ENCODE assay signal across 13 cellular contexts in the genomic region with DNA sequence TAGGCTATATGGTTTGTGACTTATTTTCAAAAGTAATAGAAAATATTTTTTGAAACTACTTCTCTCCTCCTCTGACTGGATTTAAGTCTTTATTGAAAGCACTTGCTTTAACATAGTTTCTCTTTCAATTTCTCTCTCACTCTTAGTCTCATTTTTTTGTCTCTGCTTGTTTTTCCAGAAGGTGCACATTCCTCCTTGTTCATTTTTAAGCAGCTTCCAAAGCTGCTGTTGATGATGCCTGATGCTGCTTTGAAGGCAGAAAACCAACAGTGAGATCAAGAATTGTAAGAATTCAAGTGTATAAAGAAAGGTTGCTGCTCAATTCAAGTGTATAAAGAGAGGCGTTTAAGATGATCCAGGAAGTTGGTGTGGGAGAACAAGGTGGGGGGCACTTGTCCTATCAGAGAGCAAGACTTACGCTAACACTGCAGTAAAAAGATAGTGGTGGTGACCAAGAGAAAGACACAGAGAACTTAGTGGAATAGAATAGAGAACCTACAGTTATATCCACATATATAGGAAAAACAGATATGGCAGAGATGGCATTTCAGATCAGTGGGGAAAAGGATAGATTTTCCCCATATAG. TPM values are rescaled to one million over a fixed set of nuclear protein-coding genes. Genes with fewer than 3 reads are reported as not detected.
A peak's percentile ranks its signal among the peaks of the same experiment; 100 is the strongest.
DNase-seq lines count a peak whose midpoint lies in the region; ATAC-seq, FAIRE-seq and TF ChIP-seq lines count a peak whose summit lies in the region.
"Had no signal": no experiment of that assay in that cellular context is flagged by ENCODE, and none has a peak within 500 bp of the region (broad histone marks: within the 10 kb centered on the region; RNA-seq: fewer than 3 reads in every experiment).

No MANE protein-coding gene starts in this region.

- peak; percentile 69 for FAIRE-seq in GM12891 (lab: Jason Lieb, UNC)
- FAIRE-seq: RCC 7860 had no signal

- no peaks in the 10 kb centered on the region for H3K9me2 ChIP-seq in GM23248 (ENCODE audit: insufficient read depth)

- H2AFZ ChIP-seq in GM23248 = no peak overlapping the region

- POLR2A ChIA-PET in HEK293T (lab: Yijun Ruan, JAX) = no interaction called here

- H3K79me2 ChIP-seq in GM23248 (ENCODE audit: insufficient read depth) = peaks cover 97% of the 10 kb centered on the region

- no peaks in the 10 kb centered on the region for H3K9me3 ChIP-seq in GM23248 (ENCODE audit: low read depth)

- H3K27me3 Mint-ChIP-seq in T-helper 2 cell treated with Interferon-gamma antibody and Interleukin-4, amounts not matched to agents 5 μg/mL and 100 μg/mL, for 36 hours (ENCODE audit: low read depth) = no peaks in the 10 kb centered on the region
- no peaks in the 10 kb centered on the region for H3K27me3 Mint-ChIP-seq in naive B cell

- H3K9ac ChIP-seq in GM23248 = no peak overlapping the region

- no peak for TF ChIP-seq POLR2A in GM12891 (IDR thresholded peaks at IDR 0.05; ENCODE audit: low read depth, low read length)

- no peaks in the 10 kb centered on the region for H3K27me3 ChIP-seq in GM23248 (replicated peaks; ENCODE audit: insufficient read depth)

- no peak overlapping the region for H3K4me2 ChIP-seq in GM23248 (ENCODE audit: unreplicated experiment)

- 0 out of 2 replicates have a peak, but pooled peaks cover 14% of the 10 kb centered on the region for H4K20me1 ChIP-seq in GM23248 (ENCODE audit: insufficient read depth)

- H3K4me1 ChIP-seq in GM23248 (ENCODE audit: insufficient read depth) = peaks cover 9% of the 10 kb centered on the region

- peaks cover 15% of the 10 kb centered on the region; the same call in 1 of the 2 replicates for H3F3A ChIP-seq in GM23248 (ENCODE audit: insufficient read depth)

- peak overlapping the region; percentile 78 for H3K27ac Mint-ChIP-seq in T-helper 2 cell treated with Interferon-gamma antibody and Interleukin-4, amounts not matched to agents 5 μg/mL and 100 μg/mL, for 36 hours
- H3K27ac Mint-ChIP-seq in naive B cell = peak overlapping the region; percentile 90 to 97 (median 94)

- no peak overlapping the region for H3K4me3 ChIP-seq in GM23248

- ATAC-seq in GM21529 (IDR thresholded peaks at IDR 0.05; ENCODE audit: unreplicated experiment) (peak; percentile 52), naive B cell (ENCODE audit: low read depth in 2 of 2) (peak; percentile 21 to 27), GM21825 (IDR thresholded peaks at IDR 0.05; ENCODE audit: unreplicated experiment) (no peak), HG03520 (IDR thresholded peaks at IDR 0.05; ENCODE audit: unreplicated experiment) (no peak)

- in situ Hi-C loops in GM23248 (cut with MboI) = no loop called here

- H3K9me3 Mint-ChIP-seq in T-helper 2 cell treated with Interferon-gamma antibody and Interleukin-4, amounts not matched to agents 5 μg/mL and 100 μg/mL, for 36 hours = no peaks in the 10 kb centered on the region
- H3K9me3 Mint-ChIP-seq in naive B cell = no peaks in the 10 kb centered on the region

- CTCF ChIA-PET in HEK293T (lab: Yijun Ruan, JAX) = no interaction called here

- peaks cover 30% of the 10 kb centered on the region for H3K36me3 Mint-ChIP-seq in T-helper 2 cell treated with Interferon-gamma antibody and Interleukin-4, amounts not matched to agents 5 μg/mL and 100 μg/mL, for 36 hours (ENCODE audit: low read depth)
- H3K36me3 Mint-ChIP-seq in naive B cell = peaks cover 5 to 8% of the 10 kb centered on the region in 2 donors

- no peak overlapping the region for H3K27ac ChIP-seq in GM23248

- 89 to 94% methylated on average over 2 of the region's 2 CpGs for WGBS in GM23248 (ENCODE audit: low coverage in 1 of 2, low lambda C conversion rate in 2 of 2, missing lambda C conversion rate in 2 of 2), 2 experiments

- no peaks in the 10 kb centered on the region for H3K36me3 ChIP-seq in GM23248 (ENCODE audit: low read depth)

- DNase-seq in GM12891 (ENCODE audit: insufficient read length, low spot score) (no peak), naive B cell (no peak), HEK293T (ENCODE audit: extremely low spot score) (no peak), GM23248 (no peak)
- no peak for DNase-seq in T-helper 2 cell treated with Interferon-gamma antibody and Interleukin-4, amounts not matched to agents 5 μg/mL and 100 μg/mL, for 36 hours (ENCODE audit: low spot score)
- DNase-seq: activated CD4-positive, alpha-beta T cell treated with anti-CD3 and anti-CD28 coated beads for 1 hour; DMS53; NCI-H146; stimulated activated naive CD4-positive, alpha-beta T cell treated with Interleukin-2 at 50 U/mL for 16 hours had no signal

- H3K4me1 Mint-ChIP-seq in T-helper 2 cell treated with Interferon-gamma antibody and Interleukin-4, amounts not matched to agents 5 μg/mL and 100 μg/mL, for 36 hours (ENCODE audit: low read depth) = peaks cover 38% of the 10 kb centered on the region
- H3K4me1 Mint-ChIP-seq in naive B cell = peaks cover 27 to 43% (median 42%) of the 10 kb centered on the region in 3 donors

- H3K4me3 Mint-ChIP-seq in T-helper 2 cell treated with Interferon-gamma antibody and Interleukin-4, amounts not matched to agents 5 μg/mL and 100 μg/mL, for 36 hours = peak overlapping the region; percentile 84
- peak overlapping the region; percentile 65 to 92 (median 81) for H3K4me3 Mint-ChIP-seq in naive B cell

TF ChIP-seq in GM12891, 5 proteins besides CTCF, POLR2A, EP300 and RAD21:
- TF ChIP-seq POLR2AphosphoS5 (IDR thresholded peaks at IDR 0.05; ENCODE audit: low read depth, low read length) (no peak), POU2F2 (IDR thresholded peaks at IDR 0.05; ENCODE audit: low read depth, low read length) (no peak), TAF1 (IDR thresholded peaks at IDR 0.05; ENCODE audit: low read depth, low read length) (no peak), SPI1 (IDR thresholded peaks at IDR 0.05; ENCODE audit: low read depth, low read length) (no peak), PAX5 (IDR thresholded peaks at IDR 0.05; ENCODE audit: insufficient read depth, low read length, severe bottlenecking) (no peak)

TF ChIP-seq in HEK293T, 16 proteins besides CTCF, POLR2A, EP300 and RAD21:
- TF ChIP-seq SUZ12 (IDR thresholded peaks at IDR 0.05) (no peak), CTBP1 (IDR thresholded peaks at IDR 0.05; ENCODE audit: borderline replicate concordance) (no peak)

RNA-seq across cellular contexts. Expression of a gene that starts 12.1 kb away (rescaled TPM):
- 8.7 TPM for polyA plus RNA-seq in GM12891 (2012; ENCODE audit: low read depth, missing spikeins)
- polyA plus RNA-seq in naive B cell (ENCODE audit: low read depth in 6 of 6) (10 to 100 TPM in 5 of 6 donors, under 1 TPM in 1; 0.49 to 19.8 (median 13.1) TPM), GM23248 (2016; fragmentation: Nextera tagmentation; extraction: Ambion mirVana) (7.1 and 9.6 TPM in 2 replicates)
- total RNA-seq in GM23248 (2014; rRNA removed; shearing (Covaris generic)) = 22.5 and 27.5 TPM in 2 replicates

Comparison
In these comparisons a context has a peak if more than half of its experiments do, and no peak if none do; other contexts are left out.
1. ATAC-seq: peak in GM21529 (single experiment) and naive B cell (2 of 2); none in GM21825 (single experiment) and HG03520 (single experiment).